ENCODE assay signal across 10 cellular contexts in genomic region chr14:73750161-73750901, GRCh38. TPM values are rescaled to one million over a fixed set of nuclear protein-coding genes. Genes with fewer than 3 reads are reported as not detected.
A peak's percentile ranks its signal among the peaks of the same experiment; 100 is the strongest.
DNase-seq lines count a peak whose midpoint lies in the region; ATAC-seq and TF ChIP-seq lines count a peak whose summit lies in the region.
"Had no signal": no experiment of that assay in that cellular context is flagged by ENCODE, and none has a peak within 500 bp of the region (broad histone marks: within the 10 kb centered on the region; RNA-seq: fewer than 3 reads in every experiment).

No MANE protein-coding gene starts in this region.

- peak overlapping the region; percentile 97 to 100 (median 99) for H3K4me2 ChIP-seq in BLaER1 treated with 17β-estradiol and CSF1 and Interleukin-3, amounts not matched to agents 10 nM and 100 nM
- H3K4me2 ChIP-seq: smooth muscle cell had no signal

- POLR2A ChIA-PET in Caco-2 (lab: Charles Lee) = interaction anchor here (1.0 kb wide), 1 partner anchor 10 kb away, joined by 3 read pairs; a partner anchor contains a TSS

- intact Hi-C loops in Caco-2 (cut with micrococcal nuclease; ENCODE audit: unreplicated experiment) = no loop called here

- ATAC-seq in central memory CD8-positive, alpha-beta T cell (replicated peaks; ENCODE audit: extremely low read depth, poor library complexity, severe bottlenecking) = no peak

- no peaks in the 10 kb centered on the region for H3K27me3 Mint-ChIP-seq in central memory CD8-positive, alpha-beta T cell
- H3K27me3 Mint-ChIP-seq in neural crest cell (ENCODE audit: low read depth) (no peaks in the 10 kb centered on the region), Caco-2 (ENCODE audit: insufficient read depth, unreplicated experiment) (no peaks in the 10 kb centered on the region)

- no peaks in the 10 kb centered on the region for H3K27me3 ChIP-seq in BLaER1 treated with 17β-estradiol and CSF1 and Interleukin-3, amounts not matched to agents 10 nM and 100 nM
- H3K27me3 ChIP-seq in Caco-2 (replicated peaks; ENCODE audit: control insufficient read depth, insufficient read depth, low read length) = no peaks in the 10 kb centered on the region
- H3K27me3 ChIP-seq: brain microvascular endothelial cell had no signal

- BruUV-seq in Caco-2 (replicated peaks; lab: Mats Ljungman, UMichigan) = no TSS peak

- peaks cover 0 to 13% (median 5%) of the 10 kb centered on the region in 11 experiments; a peak in 8 of 22 replicates for H3K36me3 ChIP-seq in BLaER1 treated with 17β-estradiol and CSF1 and Interleukin-3, amounts not matched to agents 10 nM and 100 nM
- no peaks in the 10 kb centered on the region; the same call in 1 of the 2 replicates for H3K36me3 ChIP-seq in Caco-2 (ENCODE audit: control insufficient read depth, insufficient read depth, low read length)
- H3K36me3 ChIP-seq: brain microvascular endothelial cell had no signal

- H3K27ac Mint-ChIP-seq in central memory CD8-positive, alpha-beta T cell (ENCODE audit: low read depth) = peak overlapping the region; percentile 98
- H3K27ac Mint-ChIP-seq in neural crest cell (ENCODE audit: unreplicated experiment) = peak overlapping the region; percentile 62
- H3K27ac Mint-ChIP-seq in Caco-2 (ENCODE audit: unreplicated experiment) = no peak overlapping the region

- no peaks in the 10 kb centered on the region for H3K9me3 Mint-ChIP-seq in central memory CD8-positive, alpha-beta T cell
- H3K9me3 Mint-ChIP-seq in neural crest cell (no peaks in the 10 kb centered on the region), Caco-2 (ENCODE audit: unreplicated experiment) (no peaks in the 10 kb centered on the region)

- no peaks in the 10 kb centered on the region for H3K9me3 ChIP-seq in BLaER1 treated with 17β-estradiol and CSF1 and Interleukin-3, amounts not matched to agents 10 nM and 100 nM (replicated peaks in 1 of 11)
- no peaks in the 10 kb centered on the region for H3K9me3 ChIP-seq in Caco-2

- H3K27ac ChIP-seq in BLaER1 treated with 17β-estradiol and CSF1 and Interleukin-3, amounts not matched to agents 10 nM and 100 nM = peak overlapping the region in 10 of 11 experiments; percentile 91 to 99 (median 96); a peak in 16 of 22 replicates
- H3K27ac ChIP-seq: brain microvascular endothelial cell had no signal

- no peak overlapping the region for H3K4me3 ChIP-seq in BLaER1 treated with 17β-estradiol and CSF1 and Interleukin-3, amounts not matched to agents 10 nM and 100 nM
- H3K4me3 ChIP-seq in LNCaP clone FGC (ENCODE audit: low read depth, low read length) (no peak overlapping the region), Caco-2 (ENCODE audit: low read depth, low read length) (no peak overlapping the region)
- H3K4me3 ChIP-seq: smooth muscle cell had no signal

- CTCF ChIA-PET in Caco-2 (lab: Charles Lee) = interaction anchor here (2.1 to 2.3 kb wide), 2 partner anchors 8 to 21 kb away, joined by 7 to 9 read pairs; no protein-coding TSS in a partner anchor

- H3K4me1 ChIP-seq in BLaER1 treated with 17β-estradiol and CSF1 and Interleukin-3, amounts not matched to agents 10 nM and 100 nM = peaks cover 98 to 100% (median 100%) of the 10 kb centered on the region in 10 experiments
- peaks cover 58% of the 10 kb centered on the region for H3K4me1 ChIP-seq in Caco-2

- TF ChIP-seq CTCF in LNCaP clone FGC (IDR thresholded peaks at IDR 0.05; ENCODE audit: control insufficient read depth, extremely low read depth, insufficient read depth) (no peak), neural crest cell (conservative IDR thresholded peaks at IDR 0.05) (no peak), Caco-2 (IDR thresholded peaks at IDR 0.05; ENCODE audit: insufficient read depth in 1 of 2, low read depth in 1 of 2, low read length in 1 of 2, severe bottlenecking in 1 of 2, unreplicated experiment in 1 of 2) (no peak)

- peaks cover 13% of the 10 kb centered on the region for H3K36me3 Mint-ChIP-seq in central memory CD8-positive, alpha-beta T cell (ENCODE audit: insufficient read depth)
- H3K36me3 Mint-ChIP-seq in neural crest cell (ENCODE audit: low read depth) = no peaks in the 10 kb centered on the region
- peaks cover 27% of the 10 kb centered on the region for H3K36me3 Mint-ChIP-seq in Caco-2 (ENCODE audit: insufficient read depth, unreplicated experiment)

- H4K20me1 ChIP-seq in BLaER1 treated with 17β-estradiol and CSF1 and Interleukin-3, amounts not matched to agents 10 nM and 100 nM = peaks cover 92 to 100% (median 100%) of the 10 kb centered on the region in 11 experiments

- DNase-seq in LNCaP clone FGC (ENCODE audit: low read depth) (peak; percentile 90), neural crest cell (ENCODE audit: low read depth, low spot score) (no peak), Caco-2 (no peak), NCI-H345 treated with DMSO at 0.1 percent for 48 hours (lab: John Stamatoyannopoulos, UW; ENCODE audit: unreplicated experiment) (no peak), NCI-H524 (lab: John Stamatoyannopoulos, UW) (no peak), DMS53 treated with DMSO at 0.1 percent for 48 hours (lab: John Stamatoyannopoulos, UW; ENCODE audit: unreplicated experiment) (no peak)
- DNase-seq in central memory CD8-positive, alpha-beta T cell (ENCODE audit: low spot score in 2 of 2) = no peak
- DNase-seq: brain microvascular endothelial cell had no signal

- H3K9ac ChIP-seq in BLaER1 treated with 17β-estradiol and CSF1 and Interleukin-3, amounts not matched to agents 10 nM and 100 nM = peak overlapping the region in 6 of 11 experiments; percentile 6 to 97 (median 64); a peak in 11 of 22 replicates

- H3K4me3 Mint-ChIP-seq in central memory CD8-positive, alpha-beta T cell = peak overlapping the region; percentile 89
- H3K4me3 Mint-ChIP-seq in neural crest cell (no peak overlapping the region), Caco-2 (ENCODE audit: unreplicated experiment) (no peak overlapping the region)

- H3K4me1 Mint-ChIP-seq in central memory CD8-positive, alpha-beta T cell = peaks cover 93% of the 10 kb centered on the region
- H3K4me1 Mint-ChIP-seq in neural crest cell (peaks cover 55% of the 10 kb centered on the region), Caco-2 (ENCODE audit: low read depth, unreplicated experiment) (peaks cover 31% of the 10 kb centered on the region)

RNA-seq across cellular contexts. Expression of gene PNMA1, which starts 36.1 kb away (rescaled TPM):
- total RNA-seq in neural crest cell = 94.4 and 97.4 TPM in 2 replicates
- 33.2 and 38.8 TPM in 2 replicates for total RNA-seq in Caco-2 (2022)
